In genomic region chr18:48950536-48951447, GRCh38 we compare ENCODE assay signal across 8 cellular contexts. TPM values are rescaled to one million over a fixed set of nuclear protein-coding genes. Genes with fewer than 3 reads are reported as not detected.
A peak's percentile ranks its signal among the peaks of the same experiment; 100 is the strongest.
DNase-seq lines count a peak whose midpoint lies in the region; ATAC-seq and TF ChIP-seq lines count a peak whose summit lies in the region.

TSS of gene SMAD7 (minus strand) at chr18:48950965. CDS start at chr18:48950424, 541 bp downstream.

- peak within 1 kb of the TSS; percentile 88 for H3K4me3 Mint-ChIP-seq in activated naive CD4-positive, alpha-beta T cell treated with anti-CD3 and anti-CD28 coated beads for 36 hours
- H3K4me3 Mint-ChIP-seq in T-helper 17 cell: peak within 1 kb of the TSS; percentile 95

- peaks cover 38% of the 10 kb centered on the region for H3K4me1 Mint-ChIP-seq in activated naive CD4-positive, alpha-beta T cell treated with anti-CD3 and anti-CD28 coated beads for 36 hours (ENCODE audit: low read depth)
- H3K4me1 Mint-ChIP-seq in T-helper 17 cell: peaks cover 41% of the 10 kb centered on the region

- intact Hi-C loops in activated naive CD4-positive, alpha-beta T cell treated with anti-CD3 and anti-CD28 coated beads for 36 hours (cut with micrococcal nuclease): loop anchor here (10.0 kb wide), 1 partner anchor 864 kb away; the partner anchor contains the start of gene ACAA2

- H3K9me3 Mint-ChIP-seq in activated naive CD4-positive, alpha-beta T cell treated with anti-CD3 and anti-CD28 coated beads for 36 hours: no peaks in the 10 kb centered on the region

- H2AFZ ChIP-seq in neuron (ENCODE audit: low read depth, low read length): no peak within 1 kb of the TSS

- CTCF ChIA-PET in activated naive CD4-positive, alpha-beta T cell treated with anti-CD3 and anti-CD28 coated beads for 36 hours (lab: Charles Lee): interaction anchor here (1.8 kb wide), 1 partner anchor 23 kb away, joined by 5 read pairs; no protein-coding TSS in a partner anchor

- no peaks in the 10 kb centered on the region for H3K36me3 ChIP-seq in neuron (ENCODE audit: insufficient read depth, low read length)

- TF ChIP-seq CTCF in fibroblast of mammary gland (conservative IDR thresholded peaks at IDR 0.05; ENCODE audit: control insufficient read depth, insufficient read depth, low read depth, low read length): no peak

- no peaks in the 10 kb centered on the region for H3K9me3 ChIP-seq in T-helper 17 cell (ENCODE audit: control insufficient read depth, low read length, poor library complexity, severe bottlenecking)
- H3K9me3 ChIP-seq in neuron (ENCODE audit: low read length): no peaks in the 10 kb centered on the region

- no peaks in the 10 kb centered on the region for H3K27me3 Mint-ChIP-seq in activated naive CD4-positive, alpha-beta T cell treated with anti-CD3 and anti-CD28 coated beads for 36 hours (ENCODE audit: low read depth)
- H3K27me3 Mint-ChIP-seq in T-helper 17 cell: no peaks in the 10 kb centered on the region

- H3K4me1 ChIP-seq in neuron (ENCODE audit: insufficient read depth, low read length): peaks cover 30% of the 10 kb centered on the region

- H3K4me3 ChIP-seq in fibroblast of mammary gland (ENCODE audit: control insufficient read depth, low read depth, low read length) (peak within 1 kb of the TSS; percentile 69), neuron (ENCODE audit: low read length) (peak within 1 kb of the TSS; percentile 58)

- H3K27ac Mint-ChIP-seq in activated naive CD4-positive, alpha-beta T cell treated with anti-CD3 and anti-CD28 coated beads for 36 hours: peak within 1 kb of the TSS; percentile 61
- H3K27ac Mint-ChIP-seq in T-helper 17 cell: peak within 1 kb of the TSS; percentile 99

- no peak for ATAC-seq in T-helper 17 cell
- ATAC-seq in GM21825 (IDR thresholded peaks at IDR 0.05; ENCODE audit: unreplicated experiment): no peak

- no peaks in the 10 kb centered on the region for H3K27me3 ChIP-seq in neuron (ENCODE audit: insufficient read depth, low read length)

- DNase-seq in activated naive CD4-positive, alpha-beta T cell treated with anti-CD3 and anti-CD28 coated beads for 36 hours: no peak
- no peak for DNase-seq in activated naive CD4-positive, alpha-beta T cell treated with anti-CD3 and anti-CD28 coated beads, Interleukin-2, amount 50 U/mL, for 16 hours
- no peak for DNase-seq in T-helper 17 cell
- no peak for DNase-seq in fibroblast of mammary gland (ENCODE audit: low read depth)
- DNase-seq in NCI-H774 (lab: John Stamatoyannopoulos, UW): no peak
- DNase-seq in UCSD-AML1 (lab: John Stamatoyannopoulos, UW; ENCODE audit: unreplicated experiment): no peak

- H3K36me3 Mint-ChIP-seq in activated naive CD4-positive, alpha-beta T cell treated with anti-CD3 and anti-CD28 coated beads for 36 hours (ENCODE audit: low read depth): peaks cover 10% of the 10 kb centered on the region
- H3K36me3 Mint-ChIP-seq in T-helper 17 cell (ENCODE audit: low read depth): peaks cover 4% of the 10 kb centered on the region

RNA-seq across cellular contexts. Expression of gene SMAD7, which starts in this region (rescaled TPM):
- total RNA-seq in activated naive CD4-positive, alpha-beta T cell treated with anti-CD3 and anti-CD28 coated beads for 36 hours: 1 to 10 TPM; 5.9 to 7.0 TPM
- total RNA-seq in T-helper 17 cell: 100 to 1,000 TPM; 161 to 181 TPM

Comparison
In these comparisons a context has a peak if more than half of its experiments do, and no peak if none do; other contexts are left out.
1. RNA of gene SMAD7 (total RNA-seq): 161 to 181 TPM in T-helper 17 cell; 5.9 to 7.0 TPM in activated naive CD4-positive, alpha-beta T cell treated with anti-CD3 and anti-CD28 coated beads for 36 hours; every median in the first group is over 10 times any median in the second.